23 cellular contexts compared by ENCODE assay signal in genomic region chr6:15519681-15520080, GRCh38.
DNase-seq lines count a peak whose midpoint lies in the region; ATAC-seq and TF ChIP-seq lines count a peak whose summit lies in the region.
"Had no signal": no experiment of that assay in that cellular context is flagged by ENCODE, and none has a peak within 500 bp of the region (broad histone marks: within the 10 kb centered on the region; RNA-seq: fewer than 3 reads in every experiment).

No MANE protein-coding gene starts in this region.

- H3K4me3 ChIP-seq in tibial artery, result no peak overlapping the region
- H3K4me3 ChIP-seq: dorsolateral prefrontal cortex, lower lobe of right lung, SJCRH30, suprapubic skin, uterus had no signal

- no peak for DNase-seq in activated naive CD4-positive, alpha-beta T cell treated with anti-CD3 and anti-CD28 coated beads for 36 hours
- no peak for DNase-seq in activated naive CD4-positive, alpha-beta T cell (lab: John Stamatoyannopoulos, UW)
- DNase-seq in T-helper 17 cell, result no peak
- peak; percentile 76 for DNase-seq in mesenteric fat pad (ENCODE audit: low spot score)
- peak; percentile 9 to 51 for DNase-seq in tibial artery
- DNase-seq in 8988T, result no peak
- no peak for DNase-seq in GOT3 (lab: John Stamatoyannopoulos, UW)
- DNase-seq: activated naive CD4-positive, alpha-beta T cell treated with anti-CD3 and anti-CD28 coated beads, Interleukin-2, amount 50 U/mL, for 16 hours; central memory CD4-positive, alpha-beta T cell; HCEC 1CT; lower lobe of right lung; NCI-H1694; NCI-H526 treated with DMSO at 0.1 percent for 48 hours; SJCRH30; stimulated activated CD4-positive, alpha-beta T cell treated with anti-CD3 and anti-CD28 coated beads, Interleukin-1b, Interleukin-23, amount 100 ng/mL, for 48 hours; T-helper 1 cell had no signal

- H3K4me3 Mint-ChIP-seq in activated naive CD4-positive, alpha-beta T cell treated with anti-CD3 and anti-CD28 coated beads for 36 hours, result no peak overlapping the region
- no peak overlapping the region for H3K4me3 Mint-ChIP-seq in T-helper 17 cell
- H3K4me3 Mint-ChIP-seq: CD14-positive monocyte had no signal

- H3K9me3 ChIP-seq in T-helper 17 cell (ENCODE audit: control insufficient read depth, low read length, poor library complexity, severe bottlenecking), result no peaks in the 10 kb centered on the region
- no peaks in the 10 kb centered on the region for H3K9me3 ChIP-seq in tibial artery
- H3K9me3 ChIP-seq: lower lobe of right lung, SJCRH30, suprapubic skin, uterus had no signal

- CTCF ChIA-PET in activated naive CD4-positive, alpha-beta T cell treated with anti-CD3 and anti-CD28 coated beads for 36 hours (lab: Charles Lee), result interaction anchor here (0.7 kb wide), 1 partner anchor 102 kb away, joined by 3 read pairs; no protein-coding TSS in a partner anchor

- intact Hi-C loops in activated naive CD4-positive, alpha-beta T cell treated with anti-CD3 and anti-CD28 coated beads for 36 hours (cut with micrococcal nuclease), result loop anchor here (10.0 kb wide), 1 partner anchor 105 kb away; no protein-coding TSS in a partner anchor
- intact Hi-C loops in tibial artery (cut with DNase I; ENCODE audit: low total_unique reads), result no loop called here

- ATAC-seq in T-helper 17 cell (no peak), HG02884 (IDR thresholded peaks at IDR 0.05; ENCODE audit: unreplicated experiment) (no peak)
- ATAC-seq: lower lobe of right lung, Panc1 had no signal

- no peaks in the 10 kb centered on the region for H3K27me3 ChIP-seq in tibial artery
- H3K27me3 ChIP-seq: dorsolateral prefrontal cortex, SJCRH30, suprapubic skin, uterus had no signal

- H3K27ac ChIP-seq in tibial artery, result no peak overlapping the region
- H3K27ac ChIP-seq: HL-60, lower lobe of right lung, SJCRH30, suprapubic skin, uterus had no signal

- peak overlapping the region; percentile 13 for H3K27ac Mint-ChIP-seq in activated naive CD4-positive, alpha-beta T cell treated with anti-CD3 and anti-CD28 coated beads for 36 hours
- H3K27ac Mint-ChIP-seq in T-helper 17 cell, result peak overlapping the region; percentile 72

- no peaks in the 10 kb centered on the region for H3K4me1 Mint-ChIP-seq in activated naive CD4-positive, alpha-beta T cell treated with anti-CD3 and anti-CD28 coated beads for 36 hours (ENCODE audit: low read depth)
- H3K4me1 Mint-ChIP-seq in T-helper 17 cell, result peaks cover 6% of the 10 kb centered on the region

- H3K4me1 ChIP-seq in tibial artery, result no peaks in the 10 kb centered on the region
- H3K4me1 ChIP-seq: SJCRH30, uterus had no signal

- H3K36me3 ChIP-seq in tibial artery, result peaks cover 42 to 92% (median 78%) of the 10 kb centered on the region in 3 donors
- H3K36me3 ChIP-seq: uterus had no signal

- H3K36me3 Mint-ChIP-seq in activated naive CD4-positive, alpha-beta T cell treated with anti-CD3 and anti-CD28 coated beads for 36 hours (ENCODE audit: low read depth), result peaks cover 42% of the 10 kb centered on the region
- peaks cover 2% of the 10 kb centered on the region for H3K36me3 Mint-ChIP-seq in T-helper 17 cell (ENCODE audit: low read depth)

- H3K27me3 Mint-ChIP-seq in activated naive CD4-positive, alpha-beta T cell treated with anti-CD3 and anti-CD28 coated beads for 36 hours (ENCODE audit: low read depth), result no peaks in the 10 kb centered on the region
- no peaks in the 10 kb centered on the region for H3K27me3 Mint-ChIP-seq in T-helper 17 cell

- TF ChIP-seq CTCF in tibial artery (IDR thresholded peaks at IDR 0.05), result no peak

- no peaks in the 10 kb centered on the region for H3K9me3 Mint-ChIP-seq in activated naive CD4-positive, alpha-beta T cell treated with anti-CD3 and anti-CD28 coated beads for 36 hours

Comparison
In these comparisons a context has a peak if more than half of its experiments do, and no peak if none do; other contexts are left out.
1. DNase-seq: peak in mesenteric fat pad (single experiment) and tibial artery (2 of 2); none in activated naive CD4-positive, alpha-beta T cell treated with anti-CD3 and anti-CD28 coated beads for 36 hours (single experiment), activated naive CD4-positive, alpha-beta T cell (0 of 4), T-helper 17 cell (0 of 3), 8988T (single experiment) and GOT3 (single experiment).